Comparison of ENCODE assay signal across 9 cellular contexts in the genomic region with DNA sequence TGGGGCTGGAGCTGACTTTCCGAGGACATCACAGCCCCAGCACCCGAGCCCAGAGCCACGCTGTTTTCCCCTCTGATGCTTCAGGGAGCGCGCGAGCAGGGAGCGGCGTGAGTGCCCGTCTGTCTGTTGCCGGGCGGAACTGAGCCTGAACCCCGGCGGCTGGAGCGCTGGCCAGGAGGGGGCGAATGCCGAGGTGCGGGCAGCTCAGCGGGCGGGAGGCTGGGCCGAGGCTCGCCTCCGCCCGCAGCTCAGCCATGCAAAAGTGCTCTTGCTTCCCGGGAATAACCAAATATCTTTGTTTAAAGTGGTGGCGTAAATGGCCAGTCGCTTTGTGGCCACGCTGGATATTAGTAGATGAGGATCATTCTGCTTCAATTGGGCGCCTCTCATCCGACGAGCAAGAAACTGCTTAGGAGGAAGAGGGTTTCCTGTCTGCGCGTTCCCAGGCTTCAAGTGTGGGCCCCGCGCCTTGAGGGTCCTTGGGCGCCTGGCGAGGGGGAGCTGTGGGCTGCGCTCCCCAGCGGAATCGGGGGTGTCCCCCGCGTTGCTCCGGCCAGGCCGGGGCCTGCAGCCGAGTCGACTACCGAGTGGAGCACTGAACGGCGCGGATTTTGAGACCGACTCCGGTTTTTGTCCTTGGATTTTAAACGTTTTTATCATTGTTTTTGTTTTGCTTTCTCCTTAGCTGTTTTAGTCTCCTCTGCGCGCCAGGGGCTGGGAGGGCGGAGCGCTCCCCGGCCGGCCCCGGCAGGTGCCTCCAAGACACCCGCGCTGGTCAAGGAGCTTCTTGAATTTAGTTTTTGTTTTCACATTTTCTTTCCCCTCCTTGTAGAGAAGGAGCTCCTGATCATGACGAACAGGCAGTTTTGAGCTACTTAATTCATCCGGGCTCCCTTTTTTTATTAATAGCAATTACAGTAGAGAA. TPM values are rescaled to one million over a fixed set of nuclear protein-coding genes. Genes with fewer than 3 reads are reported as not detected.
A peak's percentile ranks its signal among the peaks of the same experiment; 100 is the strongest.
DNase-seq lines count a peak whose midpoint lies in the region; ATAC-seq and TF ChIP-seq lines count a peak whose summit lies in the region.
"Had no signal": no experiment of that assay in that cellular context is flagged by ENCODE, and none has a peak within 500 bp of the region (broad histone marks: within the 10 kb centered on the region; RNA-seq: fewer than 3 reads in every experiment).

No MANE protein-coding gene starts in this region.

- ATAC-seq in HG03469 (IDR thresholded peaks at IDR 0.05; ENCODE audit: unreplicated experiment): no peak
- ATAC-seq in effector memory CD8-positive, alpha-beta T cell (replicated peaks): no peak

- no peaks in the 10 kb centered on the region for H3K36me3 Mint-ChIP-seq in Caco-2 (ENCODE audit: insufficient read depth, unreplicated experiment)
- no peaks in the 10 kb centered on the region for H3K36me3 Mint-ChIP-seq in effector memory CD8-positive, alpha-beta T cell (ENCODE audit: insufficient read depth)
- H3K36me3 Mint-ChIP-seq: IgD-negative memory B cell had no signal

- CTCF ChIA-PET in Caco-2 (lab: Charles Lee): interaction anchor here (0.6 to 1.3 kb wide), 8 partner anchors 11 to 1697 kb away, joined by 3 to 6 read pairs (median 4); no protein-coding TSS in a partner anchor

- H3K9me3 Mint-ChIP-seq in Caco-2 (ENCODE audit: unreplicated experiment): no peaks in the 10 kb centered on the region
- H3K9me3 Mint-ChIP-seq in effector memory CD8-positive, alpha-beta T cell: no peaks in the 10 kb centered on the region

- H3K4me3 Mint-ChIP-seq in Caco-2 (ENCODE audit: unreplicated experiment): peak overlapping the region; percentile 76
- H3K4me3 Mint-ChIP-seq in effector memory CD8-positive, alpha-beta T cell: peak overlapping the region in 1 of 2 donors; percentile 10
- H3K4me3 Mint-ChIP-seq: IgD-negative memory B cell had no signal

- POLR2A ChIA-PET in Caco-2 (lab: Charles Lee): no interaction called here

- BruUV-seq in Caco-2 (replicated peaks; lab: Mats Ljungman, UMichigan): no TSS peak

- H3K4me3 ChIP-seq in Caco-2 (ENCODE audit: low read depth, low read length) (peak overlapping the region; percentile 41), HFF-Myc (replicated peaks; ENCODE audit: low read depth, low read length) (no peak overlapping the region)

- H3K27me3 ChIP-seq in Caco-2 (replicated peaks; ENCODE audit: control insufficient read depth, insufficient read depth, low read length): no peaks in the 10 kb centered on the region; the same call in 1 of the 2 replicates

- no peaks in the 10 kb centered on the region for H3K36me3 ChIP-seq in Caco-2 (ENCODE audit: control insufficient read depth, insufficient read depth, low read length)

- H3K27ac Mint-ChIP-seq in Caco-2 (ENCODE audit: unreplicated experiment): no peak overlapping the region
- no peak overlapping the region for H3K27ac Mint-ChIP-seq in effector memory CD8-positive, alpha-beta T cell
- H3K27ac Mint-ChIP-seq: IgD-negative memory B cell had no signal

- peak; percentile 73 to 81 for DNase-seq in Caco-2
- DNase-seq in HFF-Myc (ENCODE audit: extremely low read depth, low read depth): no peak
- peak; percentile 44 for DNase-seq in SHP77 treated with DMSO at 0.1 percent for 48 hours (lab: John Stamatoyannopoulos, UW)
- peak; percentile 25 for DNase-seq in glomerular visceral epithelial cell (ENCODE audit: extremely low spot score)
- peak; percentile 1 for DNase-seq in stromal cell of bone marrow (ENCODE audit: low read depth)
- no peak for DNase-seq in NCI-H146 (lab: John Stamatoyannopoulos, UW)
- DNase-seq in effector memory CD8-positive, alpha-beta T cell: no peak

- intact Hi-C loops in Caco-2 (cut with micrococcal nuclease; ENCODE audit: unreplicated experiment): loop anchor here (10.0 kb wide), 2 partner anchors 316 to 416 kb away; no protein-coding TSS in a partner anchor

- H3K27me3 Mint-ChIP-seq in Caco-2 (ENCODE audit: insufficient read depth, unreplicated experiment): peaks cover 5% of the 10 kb centered on the region
- H3K27me3 Mint-ChIP-seq in effector memory CD8-positive, alpha-beta T cell: peaks cover 53 to 72% of the 10 kb centered on the region in 2 donors

- H3K9me3 ChIP-seq in Caco-2: no peaks in the 10 kb centered on the region

- TF ChIP-seq CTCF in Caco-2 (IDR thresholded peaks at IDR 0.05; ENCODE audit: insufficient read depth in 1 of 2, low read depth in 1 of 2, low read length in 1 of 2, severe bottlenecking in 1 of 2, unreplicated experiment in 1 of 2) (peak in 1 of 2 experiments; percentile 77), HFF-Myc (IDR thresholded peaks at IDR 0.05; ENCODE audit: low read depth, low read length, missing control alignments) (peak; percentile 41)

- H3K4me1 ChIP-seq in Caco-2: peaks cover 3% of the 10 kb centered on the region; the same call in 1 of the 2 replicates

- H3K4me1 Mint-ChIP-seq in Caco-2 (ENCODE audit: low read depth, unreplicated experiment): no peaks in the 10 kb centered on the region
- H3K4me1 Mint-ChIP-seq in effector memory CD8-positive, alpha-beta T cell (ENCODE audit: low read depth in 2 of 2): peaks cover 4 to 6% of the 10 kb centered on the region in 2 donors

RNA-seq across cellular contexts. Expression of gene NKX2-1, which starts 0.8 kb away (rescaled TPM):
- 0.66 and 1.5 TPM in 2 replicates for total RNA-seq in Caco-2 (2022)

Comparison
In these comparisons a context has a peak if more than half of its experiments do, and no peak if none do; other contexts are left out.
1. DNase-seq: peak in Caco-2 (2 of 2), SHP77 treated with DMSO at 0.1 percent for 48 hours (single experiment), glomerular visceral epithelial cell (single experiment) and stromal cell of bone marrow (single experiment); none in HFF-Myc (single experiment), NCI-H146 (single experiment) and effector memory CD8-positive, alpha-beta T cell (0 of 3).